ENCODE assay signal across 4 cellular contexts in genomic region chr4:126734465-126734864, GRCh38.
"Had no signal": no experiment of that assay in that cellular context is flagged by ENCODE, and none has a peak within 500 bp of the region (broad histone marks: within the 10 kb centered on the region; RNA-seq: fewer than 3 reads in every experiment).

No MANE protein-coding gene starts in this region.

- DNase-seq: H9, HCEC 1CT, KG1 had no signal

- ATAC-seq: GM23338 had no signal
